ENCODE assay signal across 10 cellular contexts in the genomic region with DNA sequence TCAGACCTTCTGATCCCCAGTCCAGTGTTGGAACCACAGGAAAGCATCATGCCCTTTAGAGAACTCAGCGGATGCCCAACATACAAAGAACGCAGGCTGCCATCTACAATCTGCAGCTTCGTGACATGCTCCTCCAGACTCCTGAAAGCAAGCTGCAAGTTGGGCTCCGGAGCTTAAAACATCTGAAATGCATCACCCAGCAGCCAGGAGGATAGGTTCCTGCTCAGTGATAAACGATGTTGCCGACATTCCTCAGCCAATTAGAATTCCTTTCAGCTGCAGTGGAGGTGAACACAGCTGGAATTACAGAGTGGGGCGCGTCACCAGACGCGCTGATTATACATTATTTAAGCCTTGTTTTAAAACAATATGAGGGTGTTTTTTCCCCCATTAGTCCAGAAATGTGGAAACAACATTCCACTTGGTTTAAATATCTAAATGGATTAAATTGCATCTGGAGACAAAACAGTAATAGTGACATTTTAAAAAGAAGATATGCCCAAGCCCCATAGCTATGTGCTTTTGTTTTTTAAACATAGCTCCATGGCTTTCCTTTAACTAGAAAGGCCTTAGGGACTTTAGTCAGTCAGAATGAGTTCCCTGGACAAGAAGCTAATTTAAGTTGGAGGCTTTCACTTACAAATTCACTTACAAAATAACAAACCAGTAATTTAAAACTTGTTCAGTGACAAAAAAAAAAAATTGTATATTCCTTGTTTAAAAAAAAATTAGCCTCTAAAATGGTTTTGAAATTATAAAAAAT. TPM values are rescaled to one million over a fixed set of nuclear protein-coding genes. Genes with fewer than 3 reads are reported as not detected.
DNase-seq lines count a peak whose midpoint lies in the region; ATAC-seq and TF ChIP-seq lines count a peak whose summit lies in the region.
"Had no signal": no experiment of that assay in that cellular context is flagged by ENCODE, and none has a peak within 500 bp of the region (broad histone marks: within the 10 kb centered on the region; RNA-seq: fewer than 3 reads in every experiment).

No MANE protein-coding gene starts in this region.

- H3K9me3 Mint-ChIP-seq in progenitor cell of endocrine pancreas (ENCODE audit: low read depth) = peaks cover 5% of the 10 kb centered on the region
- peaks cover 0 to 3% of the 10 kb centered on the region in 2 donors for H3K9me3 Mint-ChIP-seq in effector memory CD8-positive, alpha-beta T cell
- H3K9me3 Mint-ChIP-seq: stimulated activated naive CD8-positive, alpha-beta T cell treated with anti-CD3 and anti-CD28 coated beads, Interleukin-15, Interleukin-2, amounts not matched to agents 100 ng/mL and 50 ng/mL, for 24 hours had no signal

- H3K27me3 Mint-ChIP-seq in progenitor cell of endocrine pancreas = no peaks in the 10 kb centered on the region
- H3K27me3 Mint-ChIP-seq in effector memory CD8-positive, alpha-beta T cell = no peaks in the 10 kb centered on the region
- H3K27me3 Mint-ChIP-seq: stimulated activated naive CD8-positive, alpha-beta T cell treated with anti-CD3 and anti-CD28 coated beads, Interleukin-15, Interleukin-2, amounts not matched to agents 100 ng/mL and 50 ng/mL, for 24 hours had no signal

- DNase-seq in EH (ENCODE audit: low read depth) = peak; percentile 85
- DNase-seq in SK-N-DZ (ENCODE audit: low spot score) = peak; percentile 58
- peak; percentile 80 for DNase-seq in fibroblast of villous mesenchyme (ENCODE audit: low read depth)
- DNase-seq in progenitor cell of endocrine pancreas (ENCODE audit: low spot score, unreplicated experiment) = peak; percentile 17
- DNase-seq in activated CD4-positive, alpha-beta T cell treated with anti-CD3 and anti-CD28 coated beads for 1 hour = no peak
- DNase-seq in effector memory CD8-positive, alpha-beta T cell = no peak
- DNase-seq: NCI-H187 had no signal

- peak overlapping the region; percentile 33 for H3K4me3 ChIP-seq in fibroblast of villous mesenchyme (ENCODE audit: low read depth, low read length)

- H3K4me1 Mint-ChIP-seq in progenitor cell of endocrine pancreas (ENCODE audit: low read depth) = peaks cover 46% of the 10 kb centered on the region
- H3K4me1 Mint-ChIP-seq in effector memory CD8-positive, alpha-beta T cell (ENCODE audit: low read depth in 2 of 2) = peaks cover 38 to 64% of the 10 kb centered on the region in 2 donors

- H3K36me3 Mint-ChIP-seq in progenitor cell of endocrine pancreas (ENCODE audit: insufficient read depth) = peaks cover 6% of the 10 kb centered on the region
- peaks cover 11% of the 10 kb centered on the region for H3K36me3 Mint-ChIP-seq in effector memory CD8-positive, alpha-beta T cell (ENCODE audit: insufficient read depth)

- no peak for ATAC-seq in effector memory CD8-positive, alpha-beta T cell (replicated peaks)
- ATAC-seq in HG02938 (IDR thresholded peaks at IDR 0.05; ENCODE audit: unreplicated experiment) = no peak
- no peak for ATAC-seq in HG02884 (IDR thresholded peaks at IDR 0.05; ENCODE audit: unreplicated experiment)

- peak overlapping the region; percentile 7 for H3K4me3 Mint-ChIP-seq in progenitor cell of endocrine pancreas (ENCODE audit: low read depth)
- no peak overlapping the region for H3K4me3 Mint-ChIP-seq in effector memory CD8-positive, alpha-beta T cell
- H3K4me3 Mint-ChIP-seq: stimulated activated naive CD8-positive, alpha-beta T cell treated with anti-CD3 and anti-CD28 coated beads, Interleukin-15, Interleukin-2, amounts not matched to agents 100 ng/mL and 50 ng/mL, for 24 hours had no signal

- TF ChIP-seq CTCF in fibroblast of villous mesenchyme (IDR thresholded peaks at IDR 0.05; ENCODE audit: insufficient read depth, low read depth, low read length) (peak; percentile 12), progenitor cell of endocrine pancreas (IDR thresholded peaks at IDR 0.05; ENCODE audit: unreplicated experiment) (no peak)

- H3K27ac Mint-ChIP-seq in progenitor cell of endocrine pancreas = peak overlapping the region; percentile 90
- H3K27ac Mint-ChIP-seq in effector memory CD8-positive, alpha-beta T cell = no peak overlapping the region
- H3K27ac Mint-ChIP-seq: stimulated activated naive CD8-positive, alpha-beta T cell treated with anti-CD3 and anti-CD28 coated beads, Interleukin-15, Interleukin-2, amounts not matched to agents 100 ng/mL and 50 ng/mL, for 24 hours had no signal

RNA-seq across cellular contexts. Expression of a gene that starts 6.3 kb away (rescaled TPM):
- polyA plus RNA-seq in SK-N-DZ (2014; cell fraction: cytosol; rRNA removed) = 8.2 and 8.9 TPM in 2 replicates
- polyA plus RNA-seq in SK-N-DZ (2014; cell fraction: nucleus; rRNA removed) = 10.1 and 12.1 TPM in 2 replicates
- total RNA-seq in fibroblast of villous mesenchyme = 28.7 and 29.8 TPM in 2 replicates
- total RNA-seq in progenitor cell of endocrine pancreas = 31.9 and 32.1 TPM in 2 replicates

Comparison
In these comparisons a context has a peak if more than half of its experiments do, and no peak if none do; other contexts are left out.
1. DNase-seq: peak in EH (single experiment), SK-N-DZ (single experiment), fibroblast of villous mesenchyme (single experiment) and progenitor cell of endocrine pancreas (single experiment); none in activated CD4-positive, alpha-beta T cell treated with anti-CD3 and anti-CD28 coated beads for 1 hour (single experiment) and effector memory CD8-positive, alpha-beta T cell (0 of 3).